8 cellular contexts compared by ENCODE assay signal in genomic region chr6:83417880-83418663, GRCh38. TPM values are rescaled to one million over a fixed set of nuclear protein-coding genes. Genes with fewer than 3 reads are reported as not detected.
A peak's percentile ranks its signal among the peaks of the same experiment; 100 is the strongest.
DNase-seq lines count a peak whose midpoint lies in the region; ATAC-seq, FAIRE-seq and TF ChIP-seq lines count a peak whose summit lies in the region.

No MANE protein-coding gene starts in this region.

- peak; percentile 18 to 55 (median 46) for TF ChIP-seq CTCF in heart left ventricle (IDR thresholded peaks at IDR 0.05)
- peak; percentile 72 for TF ChIP-seq CTCF in smooth muscle cell (IDR thresholded peaks at IDR 0.05; ENCODE audit: borderline replicate concordance, insufficient read depth, poor library complexity, severe bottlenecking)

- WGBS in heart left ventricle, 4 donors: 70 to 79% (median 78%) methylated on average over 3 of the region's 3 CpGs
- 46% methylated on average over 3 of the region's 3 CpGs for WGBS in smooth muscle cell (ENCODE audit: low lambda C conversion rate)

- peaks cover 84% of the 10 kb centered on the region for H3K79me2 ChIP-seq in smooth muscle cell (ENCODE audit: low read depth)

- intact Hi-C loops in heart left ventricle (cut with DNase I): loop anchor here (1.0 to 10.0 kb wide), 5 partner anchors 94 to 193 kb away; partner anchors contain the start of gene PRSS35 (in 9 of the 10)

- H3K27me3 ChIP-seq in heart left ventricle (no peaks in the 10 kb centered on the region), smooth muscle cell (ENCODE audit: low read depth) (no peaks in the 10 kb centered on the region)

- no peaks in the 10 kb centered on the region for H3K36me3 ChIP-seq in heart left ventricle
- H3K36me3 ChIP-seq in smooth muscle cell (ENCODE audit: low read depth): no peaks in the 10 kb centered on the region

- peak; percentile 48 for FAIRE-seq in HTR-8/SVneo (lab: Jason Lieb, UNC)

- H3K4me1 ChIP-seq in heart left ventricle: peaks cover 0 to 4% (median 0%) of the 10 kb centered on the region in 12 donors
- no peaks in the 10 kb centered on the region for H3K4me1 ChIP-seq in smooth muscle cell (ENCODE audit: low read depth)

- peaks cover 9% of the 10 kb centered on the region for H4K20me1 ChIP-seq in smooth muscle cell (ENCODE audit: low read depth)

- H3K9me3 ChIP-seq in heart left ventricle (no peaks in the 10 kb centered on the region), smooth muscle cell (replicated peaks; ENCODE audit: low read depth) (no peaks in the 10 kb centered on the region)

- H3K9ac ChIP-seq in smooth muscle cell (ENCODE audit: low read depth): no peak overlapping the region

- ATAC-seq in heart left ventricle (no peak), HG02610 (IDR thresholded peaks at IDR 0.05; ENCODE audit: unreplicated experiment) (no peak), HG03439 (IDR thresholded peaks at IDR 0.05; ENCODE audit: unreplicated experiment) (no peak)

- H3K4me2 ChIP-seq in smooth muscle cell: peak overlapping the region; percentile 1

- DNase-seq in NCI-H2107 treated with DMSO at 0.1 percent for 48 hours (lab: John Stamatoyannopoulos, UW; ENCODE audit: unreplicated experiment): peak; percentile 29
- no peak for DNase-seq in NCI-H2107 (lab: John Stamatoyannopoulos, UW)
- peak; percentile 32 for DNase-seq in HTR-8/SVneo (ENCODE audit: insufficient read length, low spot score)
- peak; percentile 8 for DNase-seq in UCSD-AML1 (lab: John Stamatoyannopoulos, UW; ENCODE audit: unreplicated experiment)
- no peak for DNase-seq in heart left ventricle
- DNase-seq in smooth muscle cell (lab: John Stamatoyannopoulos, UW; ENCODE audit: unreplicated experiment): no peak

- TF ChIP-seq POLR2A in heart left ventricle (IDR thresholded peaks at IDR 0.05): no peak

- no peak overlapping the region for H2AFZ ChIP-seq in smooth muscle cell (ENCODE audit: low read depth)

- H3K4me3 ChIP-seq in heart left ventricle: no peak overlapping the region
- no peak overlapping the region for H3K4me3 ChIP-seq in smooth muscle cell

- no peaks in the 10 kb centered on the region for H3F3A ChIP-seq in smooth muscle cell (ENCODE audit: low read depth)

- no peak overlapping the region for H3K27ac ChIP-seq in heart left ventricle
- H3K27ac ChIP-seq in smooth muscle cell (ENCODE audit: low read depth): no peak overlapping the region

RNA-seq across cellular contexts. Expression of gene ME1, which starts 12.8 kb away (rescaled TPM):
- total RNA-seq in heart left ventricle: 10 to 100 TPM; 15.2 to 28.5 (median 19.6) TPM
- polyA plus RNA-seq in heart left ventricle: 1 to 10 TPM; 7.0 to 8.8 TPM
- total RNA-seq in smooth muscle cell: 29.4 and 32.4 TPM in 2 replicates
- 31.4 and 32.0 TPM in 2 replicates for polyA plus RNA-seq in smooth muscle cell

Comparison
In these comparisons a context has a peak if more than half of its experiments do, and no peak if none do; other contexts are left out.
1. DNase-seq: peak in NCI-H2107 treated with DMSO at 0.1 percent for 48 hours (single experiment), HTR-8/SVneo (single experiment) and UCSD-AML1 (single experiment); none in NCI-H2107 (single experiment), heart left ventricle (0 of 5) and smooth muscle cell (single experiment).